Comparison of ENCODE assay signal across 8 cellular contexts in genomic region chr11:12893787-12894672, GRCh38.
A peak's percentile ranks its signal among the peaks of the same experiment; 100 is the strongest.
DNase-seq lines count a peak whose midpoint lies in the region; ATAC-seq and TF ChIP-seq lines count a peak whose summit lies in the region.

No MANE protein-coding gene starts in this region.

- no peaks in the 10 kb centered on the region for H3K9me2 ChIP-seq in SK-N-SH

- peak; percentile 94 for TF ChIP-seq CTCF in SK-N-SH (IDR thresholded peaks at IDR 0.05)
- TF ChIP-seq CTCF in astrocyte of the spinal cord (IDR thresholded peaks at IDR 0.05; ENCODE audit: low read depth, low read length) = peak; percentile 85

- peak overlapping the region; percentile 55 to 58 for H3K27ac ChIP-seq in SK-N-SH (ENCODE audit: low read depth in 2 of 2, low read length in 1 of 2)

- H4K20me1 ChIP-seq in SK-N-SH (ENCODE audit: insufficient read depth) = no peaks in the 10 kb centered on the region

- no peaks in the 10 kb centered on the region for H3K27me3 ChIP-seq in SK-N-SH (ENCODE audit: insufficient read depth)

- in situ Hi-C loops in astrocyte of the spinal cord (cut with HindIII; ENCODE audit: low sequenced_read_pairs) = no loop called here

- TF ChIP-seq EP300 in SK-N-SH (IDR thresholded peaks at IDR 0.05; ENCODE audit: borderline replicate concordance in 1 of 2, low read depth in 1 of 2, low read length in 1 of 2) = peak in 1 of 2 experiments; percentile 51; a peak in 1 of 4 replicates

- H3K79me2 ChIP-seq in SK-N-SH (ENCODE audit: insufficient read depth) = peaks cover 55% of the 10 kb centered on the region

- H3K36me3 ChIP-seq in SK-N-SH (replicated peaks in 1 of 2; ENCODE audit: control insufficient read depth in 1 of 2, insufficient read depth in 2 of 2, low read length in 1 of 2) = peaks cover 53 to 55% of the 10 kb centered on the region in 2 experiments

- TF ChIP-seq RAD21 in SK-N-SH (IDR thresholded peaks at IDR 0.05; ENCODE audit: low read length) = peak; percentile 89

- H3F3A ChIP-seq in SK-N-SH (replicated peaks; ENCODE audit: insufficient read depth) = peaks cover 4% of the 10 kb centered on the region

- H3K4me3 ChIP-seq in SK-N-SH (ENCODE audit: low read depth in 2 of 2, low read length in 1 of 2) = no peak overlapping the region; a peak in 1 of 4 replicates
- H3K4me3 ChIP-seq in astrocyte of the spinal cord (ENCODE audit: low read depth, low read length) = no peak overlapping the region

- DNase-seq in SHP77 (lab: John Stamatoyannopoulos, UW) (peak; percentile 4 to 12), SHP77 treated with DMSO at 0.1 percent for 48 hours (lab: John Stamatoyannopoulos, UW) (no peak), Kasumi-1 (lab: John Stamatoyannopoulos, UW) (peak; percentile 68 to 71), SK-N-SH (peak; percentile 62), astrocyte of the spinal cord (ENCODE audit: low read depth, low spot score) (peak; percentile 68), iPS-NIHi11 (ENCODE audit: low spot score) (peak; percentile 64)
- peak; percentile 19 to 68 (median 22) for DNase-seq in stimulated activated CD4-positive, alpha-beta T cell treated with anti-CD3 and anti-CD28 coated beads, Interleukin-12 subunit alpha, Interleukin-12 subunit beta, amount 100 ng/mL, for 48 hours (ENCODE audit: low read depth in 2 of 3, low spot score in 1 of 3)

- 39% methylated on average over 8 of the region's 12 CpGs for WGBS in SK-N-SH (ENCODE audit: low lambda C conversion rate)

- CTCF ChIA-PET in SK-N-SH (lab: Yijun Ruan, JAX) = interaction anchor here (0.6 to 7.0 kb wide), 28 partner anchors 10 to 1098 kb away, joined by 3 to 95 read pairs (median 4); no protein-coding TSS in a partner anchor

- no peak for ATAC-seq in GM19023 (IDR thresholded peaks at IDR 0.05; ENCODE audit: unreplicated experiment)

- H3K4me2 ChIP-seq in SK-N-SH = peak overlapping the region; percentile 35; the same call in 1 of the 2 replicates

- H3K4me1 ChIP-seq in SK-N-SH (ENCODE audit: control insufficient read depth in 1 of 2, insufficient read depth in 2 of 2, low read depth in 1 of 2, low read length in 1 of 2) = peaks cover 15 to 33% of the 10 kb centered on the region in 2 experiments; a peak in 3 of 4 replicates

- POLR2A ChIA-PET in SK-N-SH (lab: Yijun Ruan, JAX) = no interaction called here

- no peak overlapping the region for H3K9ac ChIP-seq in SK-N-SH

- no peaks in the 10 kb centered on the region for H3K9me3 ChIP-seq in SK-N-SH

- H2AFZ ChIP-seq in SK-N-SH (ENCODE audit: low read depth) = no peak overlapping the region

TF ChIP-seq in SK-N-SH, 30 proteins besides CTCF, POLR2A, EP300 and RAD21:
- TF ChIP-seq, protein P1, sequence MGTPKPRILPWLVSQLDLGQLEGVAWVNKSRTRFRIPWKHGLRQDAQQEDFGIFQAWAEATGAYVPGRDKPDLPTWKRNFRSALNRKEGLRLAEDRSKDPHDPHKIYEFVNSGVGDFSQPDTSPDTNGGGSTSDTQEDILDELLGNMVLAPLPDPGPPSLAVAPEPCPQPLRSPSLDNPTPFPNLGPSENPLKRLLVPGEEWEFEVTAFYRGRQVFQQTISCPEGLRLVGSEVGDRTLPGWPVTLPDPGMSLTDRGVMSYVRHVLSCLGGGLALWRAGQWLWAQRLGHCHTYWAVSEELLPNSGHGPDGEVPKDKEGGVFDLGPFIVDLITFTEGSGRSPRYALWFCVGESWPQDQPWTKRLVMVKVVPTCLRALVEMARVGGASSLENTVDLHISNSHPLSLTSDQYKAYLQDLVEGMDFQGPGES (IDR thresholded peaks at IDR 0.05; ENCODE audit: low read depth, low read length) = no peak
- peak; percentile 49; the same call in 1 of the 2 replicates for TF ChIP-seq POLR2AphosphoS5 (IDR thresholded peaks at IDR 0.05; ENCODE audit: low read depth, low read length)
- TF ChIP-seq SIN3A (IDR thresholded peaks at IDR 0.05; ENCODE audit: borderline replicate concordance, low read depth, low read length) = no peak
- TF ChIP-seq RCOR1 (IDR thresholded peaks at IDR 0.05; ENCODE audit: low read length) = 0 out of 2 replicates have a peak, but pooled peaks have one; percentile 27
- no peak for TF ChIP-seq FOXJ3 (CRISPR knock-in tag; IDR thresholded peaks at IDR 0.05)
- no peak for TF ChIP-seq REST (IDR thresholded peaks at IDR 0.05; ENCODE audit: low read depth, low read length)
- TF ChIP-seq JUND (IDR thresholded peaks at IDR 0.05) = peak; percentile 25; the same call in 1 of the 2 replicates
- TF ChIP-seq USF1 (IDR thresholded peaks at IDR 0.05; ENCODE audit: borderline replicate concordance, low read depth) = no peak
- no peak for TF ChIP-seq GABPA (IDR thresholded peaks at IDR 0.05; ENCODE audit: low read depth)
- peak; percentile 91 for TF ChIP-seq PBX3 (IDR thresholded peaks at IDR 0.05)
- no peak for TF ChIP-seq NRF1 (IDR thresholded peaks at IDR 0.05; ENCODE audit: low read depth, low read length)
- TF ChIP-seq ELF1 (IDR thresholded peaks at IDR 0.05) = no peak
- peak; percentile 68 for TF ChIP-seq SMC3 (IDR thresholded peaks at IDR 0.05; ENCODE audit: low read depth, low read length)
- peak; percentile 59; the same call in 1 of the 2 replicates for TF ChIP-seq TCF12 (IDR thresholded peaks at IDR 0.05)
- TF ChIP-seq NFIC (IDR thresholded peaks at IDR 0.05; ENCODE audit: borderline replicate concordance) = peak; percentile 17; the same call in 1 of the 2 replicates
- TF ChIP-seq TAF1 (IDR thresholded peaks at IDR 0.05; ENCODE audit: borderline replicate concordance, low read depth, low read length) = no peak
- peak; percentile 89; the same call in 1 of the 2 replicates for TF ChIP-seq TEAD4 (IDR thresholded peaks at IDR 0.05; ENCODE audit: borderline replicate concordance, insufficient read depth)
- TF ChIP-seq GATA2 (CRISPR knock-in tag; IDR thresholded peaks at IDR 0.05) = no peak
